ENCODE assay signal across 8 cellular contexts in genomic region chr2:218671654-218672566, GRCh38. TPM values are rescaled to one million over a fixed set of nuclear protein-coding genes. Genes with fewer than 3 reads are reported as not detected.
DNase-seq lines count a peak whose midpoint lies in the region; ATAC-seq and TF ChIP-seq lines count a peak whose summit lies in the region.

TSS of gene RNF25 (minus strand) at chr2:218672002. CDS start at chr2:218671970, 32 bp downstream.
TSS of gene STK36 (plus strand) at chr2:218672086. CDS start at chr2:218672830, 744 bp downstream.

- H3K27me3 ChIP-seq in mammary epithelial cell (ENCODE audit: insufficient read depth, low read length) (no peaks in the 10 kb centered on the region), smooth muscle cell (ENCODE audit: low read depth) (no peaks in the 10 kb centered on the region)

- no TSS peak for BruUV-seq in mammary epithelial cell (replicated peaks; lab: Mats Ljungman, UMichigan)

- H3K9me3 ChIP-seq in mammary epithelial cell (replicated peaks; ENCODE audit: insufficient read depth, low read length): no peaks in the 10 kb centered on the region
- no peaks in the 10 kb centered on the region for H3K9me3 ChIP-seq in smooth muscle cell (replicated peaks; ENCODE audit: low read depth)

- H2AFZ ChIP-seq in mammary epithelial cell (ENCODE audit: low read depth, low read length): peak within 1 kb of the TSS; percentile 97
- H2AFZ ChIP-seq in smooth muscle cell (ENCODE audit: low read depth): peak within 1 kb of the TSS; percentile 84

- H3K79me2 ChIP-seq in mammary epithelial cell (ENCODE audit: insufficient read depth, low read length) (peaks cover 48% of the 10 kb centered on the region), smooth muscle cell (ENCODE audit: low read depth) (peaks cover 17% of the 10 kb centered on the region)

- peaks cover 10% of the 10 kb centered on the region for H3K36me3 ChIP-seq in mammary epithelial cell (ENCODE audit: insufficient read depth, low read length)
- H3K36me3 ChIP-seq in smooth muscle cell (ENCODE audit: low read depth): no peaks in the 10 kb centered on the region

- H3K4me3 ChIP-seq in AG04449 (ENCODE audit: low read depth, low read length): peak within 1 kb of the TSS; percentile 88
- H3K4me3 ChIP-seq in WI38 (ENCODE audit: low read depth, low read length): peak within 1 kb of the TSS; percentile 89
- H3K4me3 ChIP-seq in mammary epithelial cell (replicated peaks in 1 of 3; ENCODE audit: insufficient read depth in 1 of 3, low read depth in 2 of 3, low read length in 3 of 3): peak within 1 kb of the TSS; percentile 60 to 97 (median 74)
- peak within 1 kb of the TSS; percentile 97 for H3K4me3 ChIP-seq in smooth muscle cell

- peak within 1 kb of the TSS; percentile 92 for H3K4me2 ChIP-seq in mammary epithelial cell (ENCODE audit: insufficient read depth, low read depth, low read length)
- peak within 1 kb of the TSS; percentile 84 for H3K4me2 ChIP-seq in smooth muscle cell

- H4K20me1 ChIP-seq in mammary epithelial cell (ENCODE audit: insufficient read depth, low read length) (no peaks in the 10 kb centered on the region), smooth muscle cell (ENCODE audit: low read depth) (no peaks in the 10 kb centered on the region)

- POLR2A ChIA-PET in AG04449 (lab: Yijun Ruan, JAX): interaction anchor here (0.7 to 3.8 kb wide), 3 partner anchors 12 to 45 kb away, joined by 3 to 48 read pairs (median 3); partner anchors contain the start of genes BCS1L and ZNF142

- CTCF ChIA-PET in AG04449 (lab: Yijun Ruan, JAX) (interaction anchor here (0.8 to 9.3 kb wide), 11 partner anchors 9 to 321 kb away, joined by 3 to 105 read pairs (median 6); partner anchors contain the start of genes BCS1L, TTLL4 and ZNF142), mammary epithelial cell (lab: Charles Lee; ENCODE audit: low non-redundant PET) (interaction anchor here (0.6 kb wide), 2 partner anchors 12 to 77 kb away, joined by 6 to 11 read pairs; partner anchors contain the start of genes BCS1L and ZNF142)

- ATAC-seq in GM18870 (IDR thresholded peaks at IDR 0.05; ENCODE audit: unreplicated experiment): peak; percentile 90
- ATAC-seq in HG03108 (IDR thresholded peaks at IDR 0.05; ENCODE audit: unreplicated experiment): peak; percentile 98

- no peaks in the 10 kb centered on the region for H3F3A ChIP-seq in smooth muscle cell (ENCODE audit: low read depth)

- DNase-seq in AG04449 (ENCODE audit: low read depth, low spot score): no peak
- peak; percentile 94 for DNase-seq in NCI-H2227 (lab: John Stamatoyannopoulos, UW; ENCODE audit: unreplicated experiment)
- peak; percentile 78 for DNase-seq in mammary epithelial cell
- DNase-seq in iPS-NIHi11 (ENCODE audit: low spot score): peak; percentile 96
- DNase-seq in smooth muscle cell (lab: John Stamatoyannopoulos, UW; ENCODE audit: unreplicated experiment): peak; percentile 47

- no peak for TF ChIP-seq CTCF in AG04449 (IDR thresholded peaks at IDR 0.05; ENCODE audit: insufficient read depth, low read length, missing control alignments)
- TF ChIP-seq CTCF in WI38 (IDR thresholded peaks at IDR 0.05; ENCODE audit: low read depth, low read length): no peak
- TF ChIP-seq CTCF in mammary epithelial cell (conservative IDR thresholded peaks at IDR 0.05 in 1 of 2, IDR thresholded peaks at IDR 0.05 in 1 of 2; ENCODE audit: extremely low read depth in 1 of 2, insufficient read depth in 1 of 2, low read depth in 1 of 2, low read length in 2 of 2): no peak
- no peak for TF ChIP-seq CTCF in smooth muscle cell (IDR thresholded peaks at IDR 0.05; ENCODE audit: borderline replicate concordance, insufficient read depth, poor library complexity, severe bottlenecking)

- dilution Hi-C loops in mammary epithelial cell (cut with HindIII; ENCODE audit: low sequenced_read_pairs): no loop called here

- H3K4me1 ChIP-seq in mammary epithelial cell (ENCODE audit: insufficient read depth, low read length): peaks cover 3% of the 10 kb centered on the region
- H3K4me1 ChIP-seq in smooth muscle cell (ENCODE audit: low read depth): peaks cover 4% of the 10 kb centered on the region

- H3K27ac ChIP-seq in mammary epithelial cell (ENCODE audit: insufficient read depth, low read depth, low read length): peak within 1 kb of the TSS; percentile 82
- peak within 1 kb of the TSS; percentile 85 for H3K27ac ChIP-seq in smooth muscle cell (ENCODE audit: low read depth)

- WGBS in mammary epithelial cell (ENCODE audit: low coverage, missing lambda C conversion rate): 2% methylated on average over 35 of the region's 49 CpGs
- 2% methylated on average over 39 of the region's 49 CpGs for WGBS in smooth muscle cell (ENCODE audit: low lambda C conversion rate)

- in situ Hi-C loops in mammary epithelial cell (cut with MboI; ENCODE audit: low sequenced_read_pairs in 2 of 2): no loop called here

- H3K9ac ChIP-seq in mammary epithelial cell (ENCODE audit: insufficient read depth, low read length): peak within 1 kb of the TSS; percentile 86
- H3K9ac ChIP-seq in smooth muscle cell (ENCODE audit: low read depth): peak within 1 kb of the TSS; percentile 84

- intact Hi-C loops in mammary epithelial cell (cut with micrococcal nuclease): loop anchor here (1.0 to 2.0 kb wide), 3 partner anchors 13 to 175 kb away; partner anchors contain the start of genes BCS1L and ZNF142

RNA-seq across cellular contexts. Expression of gene RNF25, which starts in this region (rescaled TPM):
- total RNA-seq in mammary epithelial cell: 10 to 100 TPM; 33.5 to 47.1 TPM
- polyA plus RNA-seq in mammary epithelial cell: 60.1 TPM
- polyA minus RNA-seq in mammary epithelial cell: 68.1 TPM
- 43.1 and 44.3 TPM in 2 replicates for total RNA-seq in smooth muscle cell
- 33.5 and 36.1 TPM in 2 replicates for polyA plus RNA-seq in smooth muscle cell

RNA-seq across cellular contexts. Expression of gene STK36, which starts in this region (rescaled TPM):
- total RNA-seq in mammary epithelial cell (10 to 100 TPM; 18.8 to 26.4 TPM), smooth muscle cell (22.2 and 22.7 TPM in 2 replicates)
- polyA plus RNA-seq in mammary epithelial cell (20.4 TPM), smooth muscle cell (18.8 and 32.3 TPM in 2 replicates)
- 72.4 TPM for polyA minus RNA-seq in mammary epithelial cell
